ENCODE assay signal across 17 cellular contexts in genomic region chr4:67201334-67201733, GRCh38.
"Had no signal": no experiment of that assay in that cellular context is flagged by ENCODE, and none has a peak within 500 bp of the region (broad histone marks: within the 10 kb centered on the region; RNA-seq: fewer than 3 reads in every experiment).

No MANE protein-coding gene starts in this region.

- H3K4me1 ChIP-seq: breast epithelium, lower lobe of right lung, transverse colon had no signal

- H3K36me3 ChIP-seq: breast epithelium, lower lobe of right lung, transverse colon had no signal

- ATAC-seq: activated CD4-positive, CD25-positive, alpha-beta regulatory T cell treated with anti-CD3 and anti-CD28 coated beads, Interleukin-2, amount 50 U/mL, for 24 hours; effector memory CD8-positive, alpha-beta T cell; left colon; lower lobe of right lung; stimulated activated memory B cell treated with anti-CD40 and anti-IgM and Interleukin-4, amounts not matched to agents 10 μg/mL and 1 μg/mL and 100 μg/mL, for 72 hours had no signal

- H3K4me3 ChIP-seq: breast epithelium, lower lobe of right lung, transverse colon had no signal

- H3K9me3 ChIP-seq: breast epithelium, lower lobe of right lung, transverse colon had no signal

- DNase-seq: activated naive CD4-positive, alpha-beta T cell; activated naive CD8-positive, alpha-beta T cell treated with anti-CD3 and anti-CD28 coated beads, Interleukin-2, amount 10 ng/mL, durations not matched to agents 7 days and 5 days; activated T-cell treated with anti-CD3 and anti-CD28 coated beads for 4 hours; anterior cingulate cortex; dermis blood vessel endothelial cell; effector memory CD8-positive, alpha-beta T cell; foreskin melanocyte; left colon; lower lobe of right lung; occipital lobe; stimulated activated CD4-positive, alpha-beta T cell treated with anti-CD3 and anti-CD28 coated beads, Interleukin-2, amount 100 ng/mL, for 48 hours; substantia nigra; transverse colon had no signal

- H3K27me3 ChIP-seq: breast epithelium, transverse colon had no signal

- H3K27ac ChIP-seq: breast epithelium, epithelial cell of prostate, lower lobe of right lung, transverse colon had no signal
